Comparison of ENCODE assay signal across 7 cellular contexts in genomic region chr1:155324041-155324716, GRCh38. TPM values are rescaled to one million over a fixed set of nuclear protein-coding genes. Genes with fewer than 3 reads are reported as not detected.
A peak's percentile ranks its signal among the peaks of the same experiment; 100 is the strongest.
DNase-seq lines count a peak whose midpoint lies in the region; ATAC-seq, FAIRE-seq and TF ChIP-seq lines count a peak whose summit lies in the region.

No MANE protein-coding gene starts in this region.

- peak in 1 of 4 donors; percentile 11 for TF ChIP-seq EP300 in sigmoid colon (IDR thresholded peaks at IDR 0.05)

- intact Hi-C loops in body of pancreas (cut with DNase I), result loop anchor here (5.0 kb wide), 1 partner anchor 72 kb away; no protein-coding TSS in a partner anchor
- intact Hi-C loops in sigmoid colon (cut with DNase I), result loop anchor here (1.0 to 2.0 kb wide), 2 partner anchors 69 to 116 kb away; partner anchors contain the start of genes ENTREP3 and MTX1

- TF ChIP-seq CTCF in body of pancreas (IDR thresholded peaks at IDR 0.05) (peak in 2 of 7 experiments; percentile 10 to 19), sigmoid colon (IDR thresholded peaks at IDR 0.05) (no peak)

- 0 to 1% methylated on average over 12 to 43 of the region's 44 CpGs for WGBS in body of pancreas, 2 donors
- WGBS in sigmoid colon, 2 donors, result 0 to 1% methylated on average over 44 of the region's 44 CpGs

- peaks cover 36% of the 10 kb centered on the region for H3K4me1 ChIP-seq in body of pancreas
- peaks cover 0 to 52% (median 38%) of the 10 kb centered on the region in 4 donors for H3K4me1 ChIP-seq in sigmoid colon

- FAIRE-seq in TTC549 (lab: Jason Lieb, UNC), result peak; percentile 92

- no peaks in the 10 kb centered on the region for H3K27me3 ChIP-seq in body of pancreas
- no peaks in the 10 kb centered on the region for H3K27me3 ChIP-seq in sigmoid colon

- H3K9me3 ChIP-seq in body of pancreas, result no peaks in the 10 kb centered on the region
- no peaks in the 10 kb centered on the region for H3K9me3 ChIP-seq in sigmoid colon

- H3K4me3 ChIP-seq in body of pancreas, result peak overlapping the region; percentile 73 to 76
- H3K4me3 ChIP-seq in sigmoid colon, result peak overlapping the region; percentile 66 to 91 (median 86)

- DNase-seq in NCI-H2107 (lab: John Stamatoyannopoulos, UW), result peak; percentile 85
- peak; percentile 94 to 97 (median 95) for DNase-seq in body of pancreas
- peak; percentile 75 for DNase-seq in iPS DF 19.7 (ENCODE audit: low read depth, low spot score)
- DNase-seq in sigmoid colon, result peak; percentile 98

- H3K27ac ChIP-seq in body of pancreas (peak overlapping the region; percentile 93 to 97 (median 95)), sigmoid colon (peak overlapping the region; percentile 95 to 100 (median 98))

- H3K36me3 ChIP-seq in body of pancreas (replicated peaks in 1 of 2; ENCODE audit: insufficient read depth in 1 of 2, low read depth in 2 of 2) (no peaks in the 10 kb centered on the region), sigmoid colon (peaks cover 0 to 28% (median 8%) of the 10 kb centered on the region in 4 donors)

- ATAC-seq in GM18517 (IDR thresholded peaks at IDR 0.05; ENCODE audit: unreplicated experiment), result peak; percentile 63
- ATAC-seq in HG03045 (IDR thresholded peaks at IDR 0.05; ENCODE audit: unreplicated experiment), result peak; percentile 65
- ATAC-seq in body of pancreas, result peak; percentile 87

- TF ChIP-seq POLR2A in body of pancreas (IDR thresholded peaks at IDR 0.05), result peak; percentile 68 to 88 (median 88)
- peak; percentile 54 to 94 for TF ChIP-seq POLR2A in sigmoid colon (IDR thresholded peaks at IDR 0.05)

RNA-seq across cellular contexts. Expression of gene RUSC1, which starts 3.5 kb away (rescaled TPM):
- total RNA-seq in body of pancreas (10 to 100 TPM; 19.4 to 21.3 TPM), sigmoid colon (10 to 100 TPM; 12.5 to 27.4 (median 16.0) TPM)
- polyA plus RNA-seq in sigmoid colon, result 10 to 100 TPM; 48.3 to 76.3 (median 67.7) TPM

RNA-seq across cellular contexts. Expression of gene FDPS, which starts 15.5 kb away (rescaled TPM):
- total RNA-seq in body of pancreas (10 to 100 TPM; 59.7 to 94.3 TPM), sigmoid colon (10 to 100 TPM; 73.7 to 96.8 (median 81.3) TPM)
- 100 to 1,000 TPM; 144 to 570 (median 299) TPM for polyA plus RNA-seq in sigmoid colon

RNA-seq across cellular contexts. Expression of gene PKLR, which starts 22.9 kb away (rescaled TPM):
- total RNA-seq in body of pancreas (not detected), sigmoid colon (not detected)
- polyA plus RNA-seq in sigmoid colon, result under 1 TPM; under 0.01 to 0.69 (median 0.38) TPM

RNA-seq across cellular contexts. Expression of gene HCN3, which starts 46.9 kb away (rescaled TPM):
- total RNA-seq in body of pancreas (1 to 10 TPM; 1.3 to 2.9 TPM), sigmoid colon (1 to 10 TPM; 1.2 to 5.5 (median 2.3) TPM)
- polyA plus RNA-seq in sigmoid colon, result 1 to 10 TPM in 2 of 3 donors, under 1 TPM in 1; 0.69 to 8.6 (median 1.2) TPM

RNA-seq across cellular contexts. Expression of gene CLK2, which starts 50.9 kb away (rescaled TPM):
- total RNA-seq in body of pancreas, result 10 to 100 TPM; 36.6 to 40.7 TPM
- total RNA-seq in sigmoid colon, result 10 to 100 TPM; 21.4 to 33.2 (median 25.3) TPM
- 10 to 100 TPM in 2 of 3 donors, 1 to 10 TPM in 1; 7.2 to 45.9 (median 14.4) TPM for polyA plus RNA-seq in sigmoid colon

Comparison
In these comparisons a context has a peak if more than half of its experiments do, and no peak if none do; other contexts are left out.
1. Peak in every context shown above with its lines: DNase-seq, ATAC-seq, H3K4me3 ChIP-seq and H3K27ac ChIP-seq.